In the genomic region with DNA sequence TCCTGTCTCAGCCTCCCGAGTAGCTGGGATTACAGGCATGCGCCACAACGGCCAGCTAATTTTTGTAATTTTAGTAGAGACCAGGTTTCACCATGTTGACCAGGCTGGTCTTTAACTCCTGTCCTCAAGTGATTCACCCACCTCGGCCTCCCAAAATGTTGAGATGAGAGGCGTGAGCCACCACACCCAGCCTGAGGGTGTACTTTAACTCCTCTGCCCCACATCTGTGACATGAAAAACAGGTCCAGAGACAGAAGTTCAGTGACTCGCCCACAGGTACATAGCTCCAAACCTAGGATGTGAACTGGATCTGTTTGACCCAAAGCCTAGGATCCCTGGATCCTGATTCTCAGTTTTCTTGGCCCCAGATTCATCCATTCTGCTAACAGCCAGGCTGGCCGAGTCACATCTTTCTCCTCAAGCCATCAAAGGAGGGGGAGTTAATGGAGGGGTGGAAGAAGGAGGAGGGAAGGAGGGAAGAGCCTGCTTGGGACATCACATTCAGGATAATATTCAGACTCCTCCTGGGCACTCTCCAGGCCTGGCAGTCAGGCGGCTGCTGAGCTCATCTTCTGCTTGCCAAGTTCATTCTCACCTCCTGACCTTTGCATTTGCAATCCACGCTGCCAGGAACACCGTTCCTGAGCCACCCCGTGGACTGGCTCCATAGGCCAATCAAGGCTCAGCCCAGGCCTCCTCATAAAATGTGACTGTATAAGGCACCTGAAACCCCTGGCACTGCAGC, we compare ENCODE assay signal across 10 cellular contexts. TPM values are rescaled to one million over a fixed set of nuclear protein-coding genes. Genes with fewer than 3 reads are reported as not detected.
A peak's percentile ranks its signal among the peaks of the same experiment; 100 is the strongest.
DNase-seq lines count a peak whose midpoint lies in the region; ATAC-seq, FAIRE-seq and TF ChIP-seq lines count a peak whose summit lies in the region.
"Had no signal": no experiment of that assay in that cellular context is flagged by ENCODE, and none has a peak within 500 bp of the region (broad histone marks: within the 10 kb centered on the region; RNA-seq: fewer than 3 reads in every experiment).

No MANE protein-coding gene starts in this region.

- H3K4me3 ChIP-seq in astrocyte (ENCODE audit: insufficient read depth, low read depth, low read length) (no peak overlapping the region), right atrium auricular region (no peak overlapping the region)
- no peak overlapping the region for H3K4me3 ChIP-seq in CD4-positive, alpha-beta memory T cell (ENCODE audit: low read length in 2 of 2)

- intact Hi-C loops in sciatic nerve (cut with DNase I): no loop called here
- intact Hi-C loops in CD4-positive, alpha-beta memory T cell (cut with micrococcal nuclease): no loop called here

- H3K27ac Mint-ChIP-seq in astrocyte (ENCODE audit: unreplicated experiment): peak overlapping the region; percentile 58
- peak overlapping the region in 1 of 7 donors; percentile 43 for H3K27ac Mint-ChIP-seq in CD4-positive, alpha-beta memory T cell

- peak; percentile 74 for ATAC-seq in sciatic nerve

- H3K4me1 ChIP-seq in astrocyte (ENCODE audit: insufficient read depth, low read length) (peaks cover 7% of the 10 kb centered on the region), right atrium auricular region (peaks cover 0 to 51% of the 10 kb centered on the region in 2 donors)
- peaks cover 20% of the 10 kb centered on the region for H3K4me1 ChIP-seq in CD4-positive, alpha-beta memory T cell (ENCODE audit: insufficient read depth, low read length)

- H3K36me3 ChIP-seq in astrocyte (ENCODE audit: insufficient read depth, low read length) (no peaks in the 10 kb centered on the region), right atrium auricular region (no peaks in the 10 kb centered on the region)
- no peaks in the 10 kb centered on the region for H3K36me3 ChIP-seq in CD4-positive, alpha-beta memory T cell (ENCODE audit: insufficient read depth, low read length)

- no peaks in the 10 kb centered on the region for H3K27me3 ChIP-seq in astrocyte (ENCODE audit: insufficient read depth, low read length)
- H3K27me3 ChIP-seq in right atrium auricular region: no peaks in the 10 kb centered on the region
- H3K27me3 ChIP-seq in CD4-positive, alpha-beta memory T cell (ENCODE audit: insufficient read depth, low read length): no peaks in the 10 kb centered on the region

- no peaks in the 10 kb centered on the region for H3K9me3 Mint-ChIP-seq in astrocyte (ENCODE audit: unreplicated experiment)
- H3K9me3 Mint-ChIP-seq in CD4-positive, alpha-beta memory T cell: no peaks in the 10 kb centered on the region

- H3K27me3 Mint-ChIP-seq in astrocyte (ENCODE audit: low read depth, unreplicated experiment): no peaks in the 10 kb centered on the region
- no peaks in the 10 kb centered on the region for H3K27me3 Mint-ChIP-seq in CD4-positive, alpha-beta memory T cell

- H3K9me3 ChIP-seq in astrocyte (ENCODE audit: insufficient read depth, low read depth, low read length) (no peaks in the 10 kb centered on the region), right atrium auricular region (no peaks in the 10 kb centered on the region)
- H3K9me3 ChIP-seq in CD4-positive, alpha-beta memory T cell (ENCODE audit: control insufficient read depth in 1 of 2, low read length in 2 of 2): no peaks in the 10 kb centered on the region

- FAIRE-seq in astrocyte (lab: Jason Lieb, UNC) (no peak), GM19239 (lab: Jason Lieb, UNC) (no peak), frontal cortex (lab: Jason Lieb, UNC) (no peak)

- no peaks in the 10 kb centered on the region for H3K36me3 Mint-ChIP-seq in astrocyte (ENCODE audit: low read depth, unreplicated experiment)
- H3K36me3 Mint-ChIP-seq in CD4-positive, alpha-beta memory T cell: no peaks in the 10 kb centered on the region

- H4K20me1 ChIP-seq in astrocyte (ENCODE audit: insufficient read depth, low read length): no peaks in the 10 kb centered on the region

- TF ChIP-seq CTCF in astrocyte (IDR thresholded peaks at IDR 0.05; ENCODE audit: insufficient read depth, low read depth, low read length): no peak
- no peak for TF ChIP-seq CTCF in right atrium auricular region (IDR thresholded peaks at IDR 0.05)

- H3K27ac ChIP-seq in astrocyte (ENCODE audit: low read depth, low read length): no peak overlapping the region
- peak overlapping the region; percentile 88 to 93 for H3K27ac ChIP-seq in right atrium auricular region
- H3K27ac ChIP-seq in CD4-positive, alpha-beta memory T cell (ENCODE audit: low read depth, low read length): no peak overlapping the region

- H3K4me3 Mint-ChIP-seq in astrocyte (ENCODE audit: unreplicated experiment): peak overlapping the region; percentile 40
- H3K4me3 Mint-ChIP-seq in CD4-positive, alpha-beta memory T cell: no peak overlapping the region

- H3K9ac ChIP-seq in astrocyte (ENCODE audit: low read length): peak overlapping the region; percentile 33

- H2AFZ ChIP-seq in astrocyte (ENCODE audit: low read depth, low read length): peak overlapping the region; percentile 64

- peak overlapping the region; percentile 37 for H3K4me2 ChIP-seq in astrocyte (ENCODE audit: low read length)

- H3K79me2 ChIP-seq in astrocyte (ENCODE audit: insufficient read depth, low read length): peaks cover 43% of the 10 kb centered on the region

- H3K4me1 Mint-ChIP-seq in astrocyte (ENCODE audit: low read depth, unreplicated experiment): peaks cover 10% of the 10 kb centered on the region
- H3K4me1 Mint-ChIP-seq in CD4-positive, alpha-beta memory T cell: peaks cover 7 to 19% (median 14%) of the 10 kb centered on the region in 4 donors

- POLR2A ChIA-PET in CD4-positive, alpha-beta memory T cell (lab: Charles Lee; ENCODE audit: partially characterized antibody): no interaction called here

- DNase-seq in ELR (ENCODE audit: low read depth) (peak; percentile 40), astrocyte (ENCODE audit: low read depth) (peak; percentile 52), right atrium auricular region (ENCODE audit: low spot score) (peak; percentile 89), sciatic nerve (ENCODE audit: low spot score) (peak; percentile 72), NK-92 (lab: John Stamatoyannopoulos, UW; ENCODE audit: unreplicated experiment) (no peak), GM19239 (ENCODE audit: insufficient read length, low spot score) (no peak), frontal cortex (ENCODE audit: low spot score in 2 of 2) (no peak)
- no peak for DNase-seq in CD4-positive, alpha-beta memory T cell
- DNase-seq: KBM-7, T-helper 1 cell had no signal

- CTCF ChIA-PET in CD4-positive, alpha-beta memory T cell (lab: Charles Lee; ENCODE audit: partially characterized antibody): interaction anchor here (0.6 to 1.2 kb wide), 3 partner anchors 10 to 117 kb away, joined by 3 read pairs; no protein-coding TSS in a partner anchor

RNA-seq across cellular contexts. Expression of gene SPC24, which starts 3.1 kb away (rescaled TPM):
- total RNA-seq in astrocyte (2.0 and 3.2 TPM in 2 replicates), right atrium auricular region (1 to 10 TPM; 1.2 to 5.7 TPM), sciatic nerve (1.3 TPM), frontal cortex (6.9 TPM)
- 1 to 10 TPM in 1 of 2 experiments, under 1 TPM in 1; 0.84 to 1.9 TPM for total RNA-seq in CD4-positive, alpha-beta memory T cell
- polyA plus RNA-seq in CD4-positive, alpha-beta memory T cell: under 1 TPM in 1 of 2 donors, not detected in 1; 0.32 TPM

RNA-seq across cellular contexts. Expression of gene KANK2, which starts 44.9 kb away (rescaled TPM):
- total RNA-seq in astrocyte (50.3 and 55.2 TPM in 2 replicates), right atrium auricular region (100 to 1,000 TPM; 445 to 622 TPM), sciatic nerve (296 TPM), frontal cortex (7.3 TPM)
- total RNA-seq in CD4-positive, alpha-beta memory T cell: under 1 TPM; 0.39 to 0.52 TPM
- polyA plus RNA-seq in CD4-positive, alpha-beta memory T cell: under 1 TPM in 1 of 2 donors, not detected in 1; 0.17 TPM

Comparison
In these comparisons a context has a peak if more than half of its experiments do, and no peak if none do; other contexts are left out.
1. DNase-seq: peak in ELR (single experiment), astrocyte (single experiment), right atrium auricular region (single experiment) and sciatic nerve (single experiment); none in NK-92 (single experiment), GM19239 (single experiment), frontal cortex (0 of 2) and CD4-positive, alpha-beta memory T cell (0 of 5).
2. H3K27ac ChIP-seq: peak in right atrium auricular region (2 of 2); none in astrocyte (single experiment) and CD4-positive, alpha-beta memory T cell (single experiment).